In genomic region chr2:158926478-158926948, GRCh38 we compare ENCODE assay signal across 11 cellular contexts. TPM values are rescaled to one million over a fixed set of nuclear protein-coding genes. Genes with fewer than 3 reads are reported as not detected.
DNase-seq lines count a peak whose midpoint lies in the region; ATAC-seq, FAIRE-seq and TF ChIP-seq lines count a peak whose summit lies in the region.
"Had no signal": no experiment of that assay in that cellular context is flagged by ENCODE, and none has a peak within 500 bp of the region (broad histone marks: within the 10 kb centered on the region; RNA-seq: fewer than 3 reads in every experiment).

No MANE protein-coding gene starts in this region.

- H3K9me3 ChIP-seq in keratinocyte (ENCODE audit: control insufficient read depth, low read depth, low read length), result no peaks in the 10 kb centered on the region

- H2AFZ ChIP-seq in keratinocyte (ENCODE audit: control insufficient read depth, low read length), result no peak overlapping the region

- H3K27ac Mint-ChIP-seq in activated naive CD4-positive, alpha-beta T cell treated with anti-CD3 and anti-CD28 coated beads, Interleukin-2, amount 50 U/mL, for 72 hours, result no peak overlapping the region

- ATAC-seq in HG03342 (IDR thresholded peaks at IDR 0.05; ENCODE audit: unreplicated experiment) (peak; percentile 65), GM21528 (IDR thresholded peaks at IDR 0.05; ENCODE audit: low FRiP score, unreplicated experiment) (no peak)
- no peak for ATAC-seq in activated naive CD4-positive, alpha-beta T cell treated with anti-CD3 and anti-CD28 coated beads, Interleukin-2, amount 50 U/mL, for 72 hours

- no peaks in the 10 kb centered on the region for H3K27me3 ChIP-seq in keratinocyte (ENCODE audit: control insufficient read depth, extremely low read depth, insufficient read depth, low read length)

- peak overlapping the region; percentile 17 for H3K4me2 ChIP-seq in keratinocyte (ENCODE audit: control insufficient read depth, extremely low read depth, insufficient read depth, low read depth, low read length)

- DNase-seq in ELR (ENCODE audit: low read depth), result peak; percentile 84
- DNase-seq in keratinocyte (ENCODE audit: low read depth, low spot score), result no peak
- DNase-seq in C1 segment of cervical spinal cord (lab: John Stamatoyannopoulos, UW), result no peak
- DNase-seq in activated naive CD4-positive, alpha-beta T cell treated with anti-CD3 and anti-CD28 coated beads, Interleukin-2, amount 50 U/mL, for 72 hours (ENCODE audit: low spot score in 2 of 2), result no peak
- no peak for DNase-seq in NCI-H1048 (lab: John Stamatoyannopoulos, UW)
- DNase-seq: NCI-H446 treated with DMSO at 0.1 percent for 48 hours; stimulated activated CD4-positive, alpha-beta T cell treated with anti-CD3 and anti-CD28 coated beads, Interleukin-2, amount 100 ng/mL, for 48 hours; T1000 had no signal

- H3K9me3 Mint-ChIP-seq in activated naive CD4-positive, alpha-beta T cell treated with anti-CD3 and anti-CD28 coated beads, Interleukin-2, amount 50 U/mL, for 72 hours, result peaks cover 5 to 10% of the 10 kb centered on the region in 2 donors

- peaks cover 0 to 10% of the 10 kb centered on the region in 2 donors for H3K36me3 Mint-ChIP-seq in activated naive CD4-positive, alpha-beta T cell treated with anti-CD3 and anti-CD28 coated beads, Interleukin-2, amount 50 U/mL, for 72 hours

- no peak overlapping the region for H3K27ac ChIP-seq in keratinocyte (ENCODE audit: control insufficient read depth, insufficient read depth, low read length)

- no peak for FAIRE-seq in keratinocyte (lab: Jason Lieb, UNC)

- no peak overlapping the region for H3K9ac ChIP-seq in keratinocyte (ENCODE audit: control insufficient read depth, extremely low read depth, insufficient read depth, low read length)

- H3K4me1 ChIP-seq in keratinocyte (ENCODE audit: control insufficient read depth, extremely low read depth, insufficient read depth, low read length), result peaks cover 24% of the 10 kb centered on the region

- peak overlapping the region; percentile 31 for H3K4me3 ChIP-seq in WI38 (ENCODE audit: low read depth, low read length)
- no peak overlapping the region for H3K4me3 ChIP-seq in keratinocyte (ENCODE audit: control insufficient read depth in 2 of 3, extremely low read depth in 1 of 3, insufficient read depth in 2 of 3, low read depth in 1 of 3, low read length in 3 of 3)

- dilution Hi-C loops in keratinocyte (cut with MboI; ENCODE audit: extremely low pct_ligation_motif_present, low sequenced_read_pairs), result no loop called here

- H3K79me2 ChIP-seq in keratinocyte (ENCODE audit: control insufficient read depth, insufficient read depth, low read length), result no peaks in the 10 kb centered on the region

- no peaks in the 10 kb centered on the region for H4K20me1 ChIP-seq in keratinocyte (ENCODE audit: control insufficient read depth, extremely low read depth, insufficient read depth, low read length)

- TF ChIP-seq CTCF in WI38 (IDR thresholded peaks at IDR 0.05; ENCODE audit: low read depth, low read length) (no peak), keratinocyte (optimal IDR thresholded peaks at IDR 0.05 in 1 of 3, IDR thresholded peaks at IDR 0.05 in 1 of 3, conservative IDR thresholded peaks at IDR 0.05 in 1 of 3; ENCODE audit: extremely low read depth in 1 of 3, insufficient read depth in 2 of 3, low read length in 3 of 3) (no peak)

- no peaks in the 10 kb centered on the region for H3K36me3 ChIP-seq in keratinocyte (ENCODE audit: control insufficient read depth in 2 of 2, extremely low read depth in 1 of 2, insufficient read depth in 2 of 2, low read length in 2 of 2)

- H3K9me1 ChIP-seq in keratinocyte (ENCODE audit: control insufficient read depth, extremely low read depth, insufficient read depth, low read length), result no peaks in the 10 kb centered on the region

RNA-seq across cellular contexts. Expression of gene TANC1, which starts 41.9 kb away (rescaled TPM):
- 30.6 to 33.5 TPM (median 32.1 TPM) in 3 replicates for polyA plus RNA-seq in keratinocyte
- polyA plus RNA-seq in keratinocyte (2011; ENCODE audit: low read depth), result 9.5 TPM
- 15.8 and 21.1 TPM in 2 replicates for polyA plus RNA-seq in keratinocyte (2011; cell fraction: cytosol; rRNA removed)
- 68.8 and 75.6 TPM in 2 replicates for polyA plus RNA-seq in keratinocyte (2011; cell fraction: nucleus; rRNA removed)
- polyA plus RNA-seq in keratinocyte (2012; ENCODE audit: low replicate concordance), result 17.3 and 21.0 TPM in 2 replicates
- 47.9 to 95.9 TPM (median 87.9 TPM) in 3 replicates for polyA minus RNA-seq in keratinocyte
- 38.4 TPM for polyA minus RNA-seq in keratinocyte (2011; cell fraction: cytosol; rRNA and poly(A)+ RNA removed)
- polyA minus RNA-seq in keratinocyte (2011; cell fraction: nucleus; rRNA and poly(A)+ RNA removed), result 94.2 and 157 TPM in 2 replicates
- total RNA-seq in activated naive CD4-positive, alpha-beta T cell treated with anti-CD3 and anti-CD28 coated beads, Interleukin-2, amount 50 U/mL, for 72 hours, result 1 to 10 TPM in 1 of 2 donors, under 1 TPM in 1; 0.89 to 1.8 TPM
